In the genomic region with DNA sequence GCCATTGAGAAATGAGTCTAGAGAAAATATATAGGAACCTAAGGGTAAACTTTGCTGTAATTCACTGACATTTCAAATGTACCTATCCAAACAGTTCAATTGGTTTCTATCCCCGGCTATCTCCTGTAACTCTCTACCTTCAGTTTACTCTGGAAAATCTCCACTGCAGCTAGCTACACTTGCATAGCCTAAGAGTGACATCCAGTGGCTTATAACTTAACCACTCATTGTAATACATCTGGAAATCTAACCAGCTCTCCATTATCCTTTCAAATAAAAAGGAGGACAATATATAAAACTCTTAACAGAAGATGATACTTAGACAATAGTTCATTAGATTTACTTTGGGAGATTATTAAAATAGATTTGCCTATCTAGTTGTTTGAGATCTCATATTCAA, we compare ENCODE assay signal across 9 cellular contexts. TPM values are rescaled to one million over a fixed set of nuclear protein-coding genes. Genes with fewer than 3 reads are reported as not detected.
DNase-seq lines count a peak whose midpoint lies in the region; ATAC-seq and TF ChIP-seq lines count a peak whose summit lies in the region.
"Had no signal": no experiment of that assay in that cellular context is flagged by ENCODE, and none has a peak within 500 bp of the region (broad histone marks: within the 10 kb centered on the region; RNA-seq: fewer than 3 reads in every experiment).

No MANE protein-coding gene starts in this region.

- CTCF ChIA-PET in BJ (lab: Yijun Ruan, JAX): interaction anchor here (0.9 to 3.5 kb wide), 16 partner anchors 9 to 884 kb away, joined by 3 to 28 read pairs (median 4); a partner anchor contains a TSS
- CTCF ChIA-PET in GM10248 (lab: Yijun Ruan, JAX): interaction anchor here (1.1 to 1.5 kb wide), 2 partner anchors 8 to 561 kb away, joined by 3 to 8 read pairs; no protein-coding TSS in a partner anchor

- no peak overlapping the region for H3K9ac ChIP-seq in Karpas-422 (ENCODE audit: low read length)

- H3K27ac ChIP-seq in Karpas-422 (ENCODE audit: low read length): no peak overlapping the region

- H3K36me3 ChIP-seq in BJ (ENCODE audit: control insufficient read depth, insufficient read depth, low read length) (no peaks in the 10 kb centered on the region), Karpas-422 (ENCODE audit: insufficient read depth, low read length) (no peaks in the 10 kb centered on the region)

- no peaks in the 10 kb centered on the region for H3K79me2 ChIP-seq in Karpas-422 (ENCODE audit: low read length)

- H3K4me3 ChIP-seq in BJ (ENCODE audit: low read depth, low read length): no peak overlapping the region
- H3K4me3 ChIP-seq in Karpas-422 (ENCODE audit: low read length): no peak overlapping the region
- no peak overlapping the region for H3K4me3 ChIP-seq in cardiac fibroblast (replicated peaks in 1 of 2; ENCODE audit: low read depth in 2 of 2, low read length in 2 of 2)

- H2AFZ ChIP-seq in Karpas-422 (ENCODE audit: low read length): no peak overlapping the region

- H3K9me3 ChIP-seq in Karpas-422 (ENCODE audit: low read length): no peaks in the 10 kb centered on the region

- no peak for DNase-seq in BJ (ENCODE audit: low read depth)
- DNase-seq in Karpas-422: peak; percentile 50
- DNase-seq in cardiac fibroblast (ENCODE audit: low read depth in 2 of 2): peak; percentile 73 to 75
- DNase-seq in medulla oblongata (ENCODE audit: extremely low spot score): peak; percentile 26
- no peak for DNase-seq in mucosa of gallbladder (ENCODE audit: low spot score)
- no peak for DNase-seq in GM10248 (ENCODE audit: extremely low spot score)
- DNase-seq in NCI-H2029 treated with DMSO at 0.1 percent for 48 hours (lab: John Stamatoyannopoulos, UW): no peak
- DNase-seq: NCI-H1436 had no signal

- TF ChIP-seq CTCF in BJ (IDR thresholded peaks at IDR 0.05; ENCODE audit: insufficient read depth, low read depth, low read length) (peak; percentile 48), cardiac fibroblast (IDR thresholded peaks at IDR 0.05; ENCODE audit: low read depth, low read length) (peak; percentile 57), GM10248 (IDR thresholded peaks at IDR 0.05; ENCODE audit: control extremely low read depth, extremely low read depth, low read depth, missing control alignments) (no peak)

- no peaks in the 10 kb centered on the region for H3K9me2 ChIP-seq in Karpas-422 (replicated peaks; ENCODE audit: insufficient read depth, low read length)

- H3K27me3 ChIP-seq in BJ (ENCODE audit: control insufficient read depth, insufficient read depth, low read length) (no peaks in the 10 kb centered on the region), Karpas-422 (ENCODE audit: low read length) (no peaks in the 10 kb centered on the region)

- H3K4me1 ChIP-seq in Karpas-422 (ENCODE audit: low read length): no peaks in the 10 kb centered on the region

- ATAC-seq in GM21717 (IDR thresholded peaks at IDR 0.05; ENCODE audit: unreplicated experiment): no peak

- POLR2A ChIA-PET in BJ (lab: Charles Lee): interaction anchor here (0.5 kb wide), 1 partner anchor 364 kb away, joined by 4 read pairs; no protein-coding TSS in a partner anchor
- POLR2A ChIA-PET in GM10248 (lab: Yijun Ruan, JAX): no interaction called here

- H4K20me1 ChIP-seq in Karpas-422 (ENCODE audit: insufficient read depth, low read depth, low read length): no peaks in the 10 kb centered on the region

- no peak overlapping the region for H3K4me2 ChIP-seq in Karpas-422 (ENCODE audit: low read depth, low read length, poor library complexity, severe bottlenecking)

RNA-seq across cellular contexts. Expression of a gene that starts 35.3 kb away (rescaled TPM):
- 35.4 and 39.2 TPM in 2 replicates for polyA plus RNA-seq in BJ (2011; rRNA removed)
- 8.2 and 8.7 TPM in 2 replicates for polyA minus RNA-seq in BJ (2011; rRNA and poly(A)+ RNA removed)
- 20.9 and 28.3 TPM in 2 replicates for total RNA-seq in Karpas-422 (2014; rRNA removed; shearing (Covaris generic); ENCODE audit: low replicate concordance)
- total RNA-seq in mucosa of gallbladder: 4.6 TPM

Comparison
In these comparisons a context has a peak if more than half of its experiments do, and no peak if none do; other contexts are left out.
1. DNase-seq: peak in Karpas-422 (single experiment), cardiac fibroblast (2 of 2) and medulla oblongata (single experiment); none in BJ (single experiment), mucosa of gallbladder (single experiment), GM10248 (single experiment) and NCI-H2029 treated with DMSO at 0.1 percent for 48 hours (single experiment).